In the genomic region with DNA sequence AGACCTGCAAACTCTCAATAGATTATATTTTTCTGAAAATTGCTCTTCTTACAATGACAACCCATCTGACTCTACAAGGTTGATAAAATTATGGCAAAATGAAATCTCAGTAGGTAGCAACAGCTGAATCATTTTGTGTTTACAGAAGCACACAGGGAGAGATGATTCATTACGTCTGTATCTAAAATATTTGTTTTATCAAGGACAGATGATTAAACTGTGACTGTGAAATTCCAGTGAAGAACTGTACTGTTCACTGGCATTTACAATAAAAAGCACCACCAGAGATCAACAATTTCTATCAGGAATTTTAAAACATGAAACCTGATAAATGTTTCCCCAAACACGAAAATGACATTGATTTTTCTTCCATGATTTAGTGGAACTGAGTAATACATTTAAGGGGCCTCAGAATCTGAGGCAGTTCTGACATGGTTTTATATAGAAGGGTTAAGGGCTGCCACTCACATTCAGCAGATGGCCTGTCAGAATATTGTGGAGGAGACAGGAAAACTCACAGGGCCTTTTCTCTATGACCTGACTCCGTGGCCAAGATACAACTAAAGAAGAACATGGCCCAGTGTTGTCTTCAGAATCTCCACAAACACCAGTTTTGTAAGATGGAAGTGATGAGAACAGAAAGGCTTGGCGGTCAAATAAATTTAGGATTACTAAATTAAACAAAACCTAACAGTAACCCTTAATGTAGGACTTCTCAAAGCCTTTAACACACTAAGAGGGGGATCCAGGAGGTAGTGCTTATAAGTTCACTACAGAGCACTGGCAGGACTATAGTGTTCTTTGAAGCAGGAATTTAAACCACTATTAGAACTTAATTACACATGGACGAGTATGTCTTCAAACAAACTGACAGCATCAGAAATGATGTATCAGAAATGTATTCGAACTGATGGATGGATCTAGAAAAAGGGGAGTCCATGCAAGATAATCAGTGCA, we compare ENCODE assay signal across 12 cellular contexts. TPM values are rescaled to one million over a fixed set of nuclear protein-coding genes. Genes with fewer than 3 reads are reported as not detected.
DNase-seq lines count a peak whose midpoint lies in the region; ATAC-seq, FAIRE-seq and TF ChIP-seq lines count a peak whose summit lies in the region.
"Had no signal": no experiment of that assay in that cellular context is flagged by ENCODE, and none has a peak within 500 bp of the region (broad histone marks: within the 10 kb centered on the region; RNA-seq: fewer than 3 reads in every experiment).

No MANE protein-coding gene starts in this region.

- H3K27ac ChIP-seq in A549 (peak overlapping the region; percentile 77 to 91), body of pancreas (peak overlapping the region in 3 of 4 donors; percentile 11 to 61 (median 40)), right cardiac atrium (ENCODE audit: low read length) (peak overlapping the region; percentile 89)
- H3K27ac ChIP-seq: coronary artery had no signal

- POLR2A ChIA-PET in A549 (lab: Yijun Ruan, JAX), result no interaction called here

- peak; percentile 55 to 57; a peak in 2 of 5 replicates for TF ChIP-seq EP300 in A549 (IDR thresholded peaks at IDR 0.05)

- FAIRE-seq in A549 (lab: Jason Lieb, UNC), result peak; percentile 97

- TF ChIP-seq CTCF in A549 (IDR thresholded peaks at IDR 0.05) (no peak), body of pancreas (IDR thresholded peaks at IDR 0.05) (no peak)

- no peaks in the 10 kb centered on the region for H3K9me3 Mint-ChIP-seq in stimulated activated effector memory CD8-positive, alpha-beta T cell treated with anti-CD3 and anti-CD28 coated beads, Interleukin-12 subunit alpha, Interleukin-12 subunit beta, amount 100 ng/mL, for 72 hours

- CTCF ChIA-PET in A549 (lab: Yijun Ruan, JAX), result interaction anchor here (0.9 to 3.5 kb wide), 9 partner anchors 11 to 365 kb away, joined by 3 to 29 read pairs (median 5); a partner anchor contains a TSS

- no peaks in the 10 kb centered on the region for H3K4me1 Mint-ChIP-seq in stimulated activated effector memory CD8-positive, alpha-beta T cell treated with anti-CD3 and anti-CD28 coated beads, Interleukin-12 subunit alpha, Interleukin-12 subunit beta, amount 100 ng/mL, for 72 hours
- H3K4me1 Mint-ChIP-seq: immature natural killer cell, T-cell had no signal

- 15% methylated on average over 6 of the region's 6 CpGs for WGBS in A549 (ENCODE audit: missing lambda C conversion rate)
- 46 to 50% methylated on average over 6 of the region's 6 CpGs for WGBS in body of pancreas, 2 donors
- WGBS in right cardiac atrium, result 47% methylated on average over 6 of the region's 6 CpGs

- no peaks in the 10 kb centered on the region for H3K27me3 ChIP-seq in body of pancreas
- H3K27me3 ChIP-seq in right cardiac atrium (ENCODE audit: control insufficient read depth, insufficient read depth), result no peaks in the 10 kb centered on the region

- peaks cover 32% of the 10 kb centered on the region for H3K4me1 ChIP-seq in A549
- H3K4me1 ChIP-seq in body of pancreas, result peaks cover 5% of the 10 kb centered on the region
- peaks cover 1% of the 10 kb centered on the region for H3K4me1 ChIP-seq in right cardiac atrium (ENCODE audit: control insufficient read depth, insufficient read depth, low read length)
- H3K4me1 ChIP-seq: prostate gland had no signal

- H3K27ac Mint-ChIP-seq in stimulated activated effector memory CD8-positive, alpha-beta T cell treated with anti-CD3 and anti-CD28 coated beads, Interleukin-12 subunit alpha, Interleukin-12 subunit beta, amount 100 ng/mL, for 72 hours, result no peak overlapping the region
- H3K27ac Mint-ChIP-seq: immature natural killer cell, T-cell had no signal

- no peak for TF ChIP-seq POLR2A in A549 (IDR thresholded peaks at IDR 0.05; ENCODE audit: low read length)
- no peak for TF ChIP-seq POLR2A in body of pancreas (IDR thresholded peaks at IDR 0.05)

- H3K9me3 ChIP-seq in A549 (peaks cover 3% of the 10 kb centered on the region), body of pancreas (no peaks in the 10 kb centered on the region), right cardiac atrium (ENCODE audit: control insufficient read depth, low read length) (no peaks in the 10 kb centered on the region)
- H3K9me3 ChIP-seq: prostate gland had no signal

- intact Hi-C loops in body of pancreas (cut with DNase I), result no loop called here
- intact Hi-C loops in right cardiac atrium (cut with DNase I), result no loop called here

- H3K4me3 ChIP-seq in A549, result peak overlapping the region; percentile 1; the same call in 1 of the 3 replicates
- H3K4me3 ChIP-seq in body of pancreas, result no peak overlapping the region
- no peak overlapping the region for H3K4me3 ChIP-seq in right cardiac atrium (ENCODE audit: low read length)
- H3K4me3 ChIP-seq: coronary artery, prostate gland had no signal

- no peak overlapping the region for H3K4me3 Mint-ChIP-seq in stimulated activated effector memory CD8-positive, alpha-beta T cell treated with anti-CD3 and anti-CD28 coated beads, Interleukin-12 subunit alpha, Interleukin-12 subunit beta, amount 100 ng/mL, for 72 hours
- H3K4me3 Mint-ChIP-seq: immature natural killer cell, T-cell had no signal

- H3K36me3 Mint-ChIP-seq in stimulated activated effector memory CD8-positive, alpha-beta T cell treated with anti-CD3 and anti-CD28 coated beads, Interleukin-12 subunit alpha, Interleukin-12 subunit beta, amount 100 ng/mL, for 72 hours, result peaks cover 56% of the 10 kb centered on the region

- peak in 1 of 2 experiments; percentile 21; a peak in 2 of 5 replicates for TF ChIP-seq RAD21 in A549 (conservative IDR thresholded peaks at IDR 0.05 in 1 of 2, IDR thresholded peaks at IDR 0.05 in 1 of 2)

- peak overlapping the region; percentile 65 for H3K4me2 ChIP-seq in A549

- peak; percentile 92 to 98 for ATAC-seq in A549
- peak; percentile 86 for ATAC-seq in body of pancreas
- ATAC-seq in right cardiac atrium, result peak; percentile 78 to 79
- ATAC-seq in stimulated activated effector memory CD8-positive, alpha-beta T cell treated with anti-CD3 and anti-CD28 coated beads, Interleukin-12 subunit alpha, Interleukin-12 subunit beta, amount 100 ng/mL, for 72 hours, result no peak
- no peak for ATAC-seq in HG03108 (IDR thresholded peaks at IDR 0.05; ENCODE audit: unreplicated experiment)
- ATAC-seq: T-cell had no signal

- no peaks in the 10 kb centered on the region for H3K36me3 ChIP-seq in body of pancreas (replicated peaks in 1 of 2; ENCODE audit: insufficient read depth in 1 of 2, low read depth in 2 of 2)
- H3K36me3 ChIP-seq: prostate gland had no signal

- DNase-seq in A549 (ENCODE audit: low read depth in 1 of 2, low spot score in 1 of 2) (peak; percentile 57 to 75), HT-29 (ENCODE audit: low spot score) (peak; percentile 5), body of pancreas (no peak), right cardiac atrium (no peak), NCI-H1694 treated with DMSO at 0.1 percent for 48 hours (lab: John Stamatoyannopoulos, UW) (no peak), SKM-1 (lab: John Stamatoyannopoulos, UW; ENCODE audit: unreplicated experiment) (no peak)
- no peak for DNase-seq in stimulated activated effector memory CD8-positive, alpha-beta T cell treated with anti-CD3 and anti-CD28 coated beads, Interleukin-12 subunit alpha, Interleukin-12 subunit beta, amount 100 ng/mL, for 72 hours (ENCODE audit: low spot score in 2 of 2)
- DNase-seq: immature natural killer cell, T-cell had no signal

TF ChIP-seq in A549, 52 proteins besides CTCF, POLR2A, EP300 and RAD21 (continues in another document):
- no peak for TF ChIP-seq POLR2AphosphoS2 (conservative IDR thresholded peaks at IDR 0.05; ENCODE audit: low read length)
- peak; percentile 98 for TF ChIP-seq JUNB (IDR thresholded peaks at IDR 0.05)
- TF ChIP-seq MAZ (IDR thresholded peaks at IDR 0.05; ENCODE audit: borderline replicate concordance, low read depth, low read length), result no peak
- no peak for TF ChIP-seq CBX8 (IDR thresholded peaks at IDR 0.05)
- no peak for TF ChIP-seq RNF2 (IDR thresholded peaks at IDR 0.05; ENCODE audit: borderline replicate concordance, low read depth)
- TF ChIP-seq CEBPB (IDR thresholded peaks at IDR 0.05), result peak; percentile 9 to 49; a peak in 1 of 4 replicates
- TF ChIP-seq, protein P1, sequence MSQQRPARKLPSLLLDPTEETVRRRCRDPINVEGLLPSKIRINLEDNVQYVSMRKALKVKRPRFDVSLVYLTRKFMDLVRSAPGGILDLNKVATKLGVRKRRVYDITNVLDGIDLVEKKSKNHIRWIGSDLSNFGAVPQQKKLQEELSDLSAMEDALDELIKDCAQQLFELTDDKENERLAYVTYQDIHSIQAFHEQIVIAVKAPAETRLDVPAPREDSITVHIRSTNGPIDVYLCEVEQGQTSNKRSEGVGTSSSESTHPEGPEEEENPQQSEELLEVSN (IDR thresholded peaks at IDR 0.05; ENCODE audit: borderline replicate concordance, low read depth), result no peak
- peak; percentile 23; the same call in 2 of the 3 replicates for TF ChIP-seq SMC3 (IDR thresholded peaks at IDR 0.05)
- peak; percentile 80; the same call in 1 of the 2 replicates for TF ChIP-seq FOXS1 (CRISPR knock-in tag; IDR thresholded peaks at IDR 0.05)
- no peak for TF ChIP-seq TP53 (CRISPR knock-in tag; IDR thresholded peaks at IDR 0.05)
- TF ChIP-seq, protein P2, sequence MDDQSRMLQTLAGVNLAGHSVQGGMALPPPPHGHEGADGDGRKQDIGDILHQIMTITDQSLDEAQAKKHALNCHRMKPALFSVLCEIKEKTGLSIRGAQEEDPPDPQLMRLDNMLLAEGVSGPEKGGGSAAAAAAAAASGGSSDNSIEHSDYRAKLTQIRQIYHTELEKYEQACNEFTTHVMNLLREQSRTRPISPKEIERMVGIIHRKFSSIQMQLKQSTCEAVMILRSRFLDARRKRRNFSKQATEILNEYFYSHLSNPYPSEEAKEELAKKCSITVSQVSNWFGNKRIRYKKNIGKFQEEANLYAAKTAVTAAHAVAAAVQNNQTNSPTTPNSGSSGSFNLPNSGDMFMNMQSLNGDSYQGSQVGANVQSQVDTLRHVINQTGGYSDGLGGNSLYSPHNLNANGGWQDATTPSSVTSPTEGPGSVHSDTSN (IDR thresholded peaks at IDR 0.05), result peak; percentile 77
- peak; percentile 59 to 78; a peak in 2 of 5 replicates for TF ChIP-seq JUN (IDR thresholded peaks at IDR 0.05)

RNA-seq across cellular contexts. Expression of a gene that starts 25.9 kb away (rescaled TPM):
- polyA plus RNA-seq in A549 (2011; rRNA removed), result 16.3 and 23.2 TPM in 2 replicates
- polyA plus RNA-seq in A549 (2012; cell fraction: cytosol; rRNA removed), result 7.7 and 7.9 TPM in 2 replicates
- 11.2 and 16.8 TPM in 2 replicates for polyA plus RNA-seq in A549 (2012; cell fraction: nucleus; rRNA removed)
- polyA plus RNA-seq in A549 (2017; fragmentation: RNase III; extraction: RNeasy Plus Mini Kit Qiagen cat#74134 plus additional on column Dnase treatment), result 11.6 to 12.9 TPM (median 11.8 TPM) in 3 replicates
- 11.5 and 14.1 TPM in 2 replicates for polyA minus RNA-seq in A549 (2011; rRNA and poly(A)+ RNA removed)
- total RNA-seq in HT-29 (2014; rRNA removed; shearing (Covaris generic)), result 3.8 and 12.8 TPM in 2 replicates
- 1 to 10 TPM; 3.6 to 4.6 TPM for total RNA-seq in body of pancreas
- 1 to 10 TPM; 3.4 to 9.3 (median 5.2) TPM for total RNA-seq in right cardiac atrium
- polyA plus RNA-seq in right cardiac atrium, result 1.0 TPM

Comparison
In these comparisons a context has a peak if more than half of its experiments do, and no peak if none do; other contexts are left out.
1. ATAC-seq: peak in A549 (2 of 2), body of pancreas (single experiment) and right cardiac atrium (2 of 2); none in stimulated activated effector memory CD8-positive, alpha-beta T cell treated with anti-CD3 and anti-CD28 coated beads, Interleukin-12 subunit alpha, Interleukin-12 subunit beta, amount 100 ng/mL, for 72 hours (single experiment) and HG03108 (single experiment).
2. DNase-seq: peak in A549 (2 of 2) and HT-29 (single experiment); none in body of pancreas (0 of 4), right cardiac atrium (0 of 3), stimulated activated effector memory CD8-positive, alpha-beta T cell treated with anti-CD3 and anti-CD28 coated beads, Interleukin-12 subunit alpha, Interleukin-12 subunit beta, amount 100 ng/mL, for 72 hours (0 of 2), NCI-H1694 treated with DMSO at 0.1 percent for 48 hours (single experiment) and SKM-1 (single experiment).
3. Peak in every context shown above with its lines, with median percentiles within 50 percentile points of each other: H3K27ac ChIP-seq.